1 cellular context compared by ENCODE assay signal in the genomic region with DNA sequence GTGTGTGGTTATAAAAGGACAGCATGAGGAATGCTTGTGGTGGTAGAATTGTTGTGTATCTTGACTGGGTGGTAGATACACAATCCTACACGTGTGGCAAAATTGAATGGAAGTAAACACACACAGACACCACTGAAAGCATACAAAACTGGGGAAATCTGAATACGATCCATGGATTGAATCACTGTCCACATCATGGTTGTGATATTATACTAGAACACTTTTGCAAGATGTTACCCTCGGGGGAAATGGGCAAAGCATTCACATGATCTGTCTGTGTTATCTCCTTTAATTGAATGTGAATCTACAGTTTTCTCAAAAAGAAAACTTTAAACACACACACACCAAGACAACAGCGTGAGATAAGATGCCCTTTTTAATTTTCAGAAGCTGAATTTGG.
TF ChIP-seq lines count a peak whose summit lies in the region.

No MANE protein-coding gene starts in this region.

TF ChIP-seq in H1, 55 proteins besides CTCF, POLR2A, EP300 and RAD21 (continued from another document):
- TF ChIP-seq, protein P1, sequence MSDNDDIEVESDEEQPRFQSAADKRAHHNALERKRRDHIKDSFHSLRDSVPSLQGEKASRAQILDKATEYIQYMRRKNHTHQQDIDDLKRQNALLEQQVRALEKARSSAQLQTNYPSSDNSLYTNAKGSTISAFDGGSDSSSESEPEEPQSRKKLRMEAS (IDR thresholded peaks at IDR 0.05): no peak
- TF ChIP-seq CHD2 (IDR thresholded peaks at IDR 0.05; ENCODE audit: low read length) (no peak), POU5F1 (IDR thresholded peaks at IDR 0.05; ENCODE audit: low read depth, low read length) (no peak), SRF (IDR thresholded peaks at IDR 0.05; ENCODE audit: low read depth, low read length) (no peak), BCL11A (IDR thresholded peaks at IDR 0.05; ENCODE audit: low read depth in 2 of 2, low read length in 2 of 2) (no peak), CREB1 (IDR thresholded peaks at IDR 0.05) (no peak), GTF2F1 (IDR thresholded peaks at IDR 0.05; ENCODE audit: borderline replicate concordance, low read depth, low read length) (no peak)
